Comparison of ENCODE assay signal across 21 cellular contexts in genomic region chr3:14288833-14289451, GRCh38.
DNase-seq lines count a peak whose midpoint lies in the region; ATAC-seq and TF ChIP-seq lines count a peak whose summit lies in the region.
"Had no signal": no experiment of that assay in that cellular context is flagged by ENCODE, and none has a peak within 500 bp of the region (broad histone marks: within the 10 kb centered on the region; RNA-seq: fewer than 3 reads in every experiment).

No MANE protein-coding gene starts in this region.

- no peak overlapping the region for H3K9ac ChIP-seq in mesenchymal stem cell (ENCODE audit: low read length)

- BruUV-seq in A673 (replicated peaks; lab: Mats Ljungman, UMichigan), result no TSS peak

- H4K8ac ChIP-seq in mesenchymal stem cell (ENCODE audit: low read length), result no peak overlapping the region

- no peaks in the 10 kb centered on the region for H3K36me3 Mint-ChIP-seq in activated T-helper 1 cell treated with anti-CD3 and anti-CD28 coated beads, Interleukin-12 subunit alpha, Interleukin-12 subunit beta, Interleukin-2, Interleukin-4 antibody, amounts not matched to agents 30 ng/mL and 10 ng/mL and 1 ng/mL, durations not matched to agents 14 hours and 24 hours and 36 hours (ENCODE audit: low read depth)
- no peaks in the 10 kb centered on the region for H3K36me3 Mint-ChIP-seq in activated CD4-positive, alpha-beta T cell treated with anti-CD3 and anti-CD28 coated beads, Interleukin-2, amount 10 ng/mL, durations not matched to agents 24 days and 14 days (ENCODE audit: low read depth)
- H3K36me3 Mint-ChIP-seq: activated CD8-positive, alpha-beta memory T cell treated with anti-CD3 and anti-CD28 coated beads, Interleukin-2, amount 10 ng/mL, durations not matched to agents 7 days and 5 days; activated naive CD4-positive, alpha-beta T cell treated with anti-CD3 and anti-CD28 coated beads, Interleukin-2, amount 10 ng/mL, durations not matched to agents 7 days and 5 days; naive B cell had no signal

- ATAC-seq in left ventricle myocardium superior, result peak; percentile 25
- ATAC-seq: activated CD8-positive, alpha-beta memory T cell treated with anti-CD3 and anti-CD28 coated beads, Interleukin-2, amount 10 ng/mL, durations not matched to agents 7 days and 5 days had no signal

- H2AK5ac ChIP-seq in mesenchymal stem cell (ENCODE audit: low read length, severe bottlenecking), result peak overlapping the region; percentile 93

- no peaks in the 10 kb centered on the region for H3K79me1 ChIP-seq in mesenchymal stem cell (replicated peaks; ENCODE audit: low read length, poor library complexity, severe bottlenecking)

- H3K4me3 ChIP-seq in right atrium auricular region, result no peak overlapping the region
- H3K4me3 ChIP-seq in WERI-Rb-1 (ENCODE audit: low read depth, low read length), result no peak overlapping the region
- H3K4me3 ChIP-seq in mesenchymal stem cell (ENCODE audit: insufficient read depth in 1 of 2, low read depth in 1 of 2, low read length in 2 of 2), result no peak overlapping the region
- no peak overlapping the region for H3K4me3 ChIP-seq in esophagus squamous epithelium
- H3K4me3 ChIP-seq in A673 (ENCODE audit: low read depth, low read length, poor library complexity, severe bottlenecking), result no peak overlapping the region

- no peak overlapping the region for H3K4ac ChIP-seq in mesenchymal stem cell (ENCODE audit: low read depth in 1 of 2, low read length in 2 of 2)

- WGBS in mesenchymal stem cell, result 60% methylated on average over 3 of the region's 5 CpGs
- 55 to 68% methylated on average over 4 to 5 of the region's 5 CpGs for WGBS in esophagus squamous epithelium, 2 donors

- CTCF ChIA-PET in A673 (lab: Charles Lee), result no interaction called here

- H2BK5ac ChIP-seq in mesenchymal stem cell (ENCODE audit: low read depth, low read length, poor library complexity, severe bottlenecking), result no peak overlapping the region

- TF ChIP-seq CTCF in right atrium auricular region (IDR thresholded peaks at IDR 0.05) (no peak), WERI-Rb-1 (IDR thresholded peaks at IDR 0.05; ENCODE audit: low read depth, low read length) (no peak), esophagus squamous epithelium (IDR thresholded peaks at IDR 0.05) (no peak), A673 (conservative IDR thresholded peaks at IDR 0.05; ENCODE audit: low read depth, low read length) (no peak)

- H3K4me1 Mint-ChIP-seq in activated T-helper 1 cell treated with anti-CD3 and anti-CD28 coated beads, Interleukin-12 subunit alpha, Interleukin-12 subunit beta, Interleukin-2, Interleukin-4 antibody, amounts not matched to agents 30 ng/mL and 10 ng/mL and 1 ng/mL, durations not matched to agents 14 hours and 24 hours and 36 hours (ENCODE audit: low read depth), result no peaks in the 10 kb centered on the region
- H3K4me1 Mint-ChIP-seq in activated CD4-positive, alpha-beta T cell treated with anti-CD3 and anti-CD28 coated beads, Interleukin-2, amount 10 ng/mL, durations not matched to agents 24 days and 14 days, result no peaks in the 10 kb centered on the region
- H3K4me1 Mint-ChIP-seq: activated CD8-positive, alpha-beta memory T cell treated with anti-CD3 and anti-CD28 coated beads, Interleukin-2, amount 10 ng/mL, durations not matched to agents 7 days and 5 days; activated naive CD4-positive, alpha-beta T cell treated with anti-CD3 and anti-CD28 coated beads, Interleukin-2, amount 10 ng/mL, durations not matched to agents 7 days and 5 days; naive B cell had no signal

- no peaks in the 10 kb centered on the region for H3K9me3 Mint-ChIP-seq in activated T-helper 1 cell treated with anti-CD3 and anti-CD28 coated beads, Interleukin-12 subunit alpha, Interleukin-12 subunit beta, Interleukin-2, Interleukin-4 antibody, amounts not matched to agents 30 ng/mL and 10 ng/mL and 1 ng/mL, durations not matched to agents 14 hours and 24 hours and 36 hours
- no peaks in the 10 kb centered on the region for H3K9me3 Mint-ChIP-seq in activated CD4-positive, alpha-beta T cell treated with anti-CD3 and anti-CD28 coated beads, Interleukin-2, amount 10 ng/mL, durations not matched to agents 24 days and 14 days
- H3K9me3 Mint-ChIP-seq: activated naive CD4-positive, alpha-beta T cell treated with anti-CD3 and anti-CD28 coated beads, Interleukin-2, amount 10 ng/mL, durations not matched to agents 7 days and 5 days; naive B cell; T-helper 2 cell treated with Interferon-gamma antibody and Interleukin-4, amounts not matched to agents 5 μg/mL and 100 μg/mL, for 36 hours had no signal

- H3K4me3 Mint-ChIP-seq in activated T-helper 1 cell treated with anti-CD3 and anti-CD28 coated beads, Interleukin-12 subunit alpha, Interleukin-12 subunit beta, Interleukin-2, Interleukin-4 antibody, amounts not matched to agents 30 ng/mL and 10 ng/mL and 1 ng/mL, durations not matched to agents 14 hours and 24 hours and 36 hours, result no peak overlapping the region
- no peak overlapping the region for H3K4me3 Mint-ChIP-seq in activated CD4-positive, alpha-beta T cell treated with anti-CD3 and anti-CD28 coated beads, Interleukin-2, amount 10 ng/mL, durations not matched to agents 24 days and 14 days
- H3K4me3 Mint-ChIP-seq: activated CD8-positive, alpha-beta memory T cell treated with anti-CD3 and anti-CD28 coated beads, Interleukin-2, amount 10 ng/mL, durations not matched to agents 7 days and 5 days; activated naive CD4-positive, alpha-beta T cell treated with anti-CD3 and anti-CD28 coated beads, Interleukin-2, amount 10 ng/mL, durations not matched to agents 7 days and 5 days; naive B cell; T-helper 2 cell treated with Interferon-gamma antibody and Interleukin-4, amounts not matched to agents 5 μg/mL and 100 μg/mL, for 36 hours had no signal

- H3K18ac ChIP-seq in mesenchymal stem cell (ENCODE audit: low read depth in 1 of 2, low read length in 2 of 2), result no peak overlapping the region

- H3K23ac ChIP-seq in mesenchymal stem cell (ENCODE audit: low read length in 2 of 2), result no peak overlapping the region

- no peak overlapping the region for H3K4me2 ChIP-seq in mesenchymal stem cell (ENCODE audit: low read length, poor library complexity, severe bottlenecking)

- no peaks in the 10 kb centered on the region for H3K27me3 ChIP-seq in right atrium auricular region
- H3K27me3 ChIP-seq in WERI-Rb-1 (ENCODE audit: insufficient read depth, low read depth, severe bottlenecking), result no peaks in the 10 kb centered on the region
- peaks cover 0 to 52% of the 10 kb centered on the region in 2 experiments for H3K27me3 ChIP-seq in mesenchymal stem cell (ENCODE audit: control insufficient read depth in 1 of 2, insufficient read depth in 1 of 2, low read length in 2 of 2)
- H3K27me3 ChIP-seq in esophagus squamous epithelium, result peaks cover 0 to 3% (median 0%) of the 10 kb centered on the region in 4 donors
- H3K27me3 ChIP-seq in A673 (replicated peaks; ENCODE audit: insufficient read depth, low read depth, low read length, poor library complexity), result no peaks in the 10 kb centered on the region

- H2BK15ac ChIP-seq in mesenchymal stem cell (ENCODE audit: low read depth, poor library complexity, severe bottlenecking), result no peak overlapping the region

- H3K4me1 ChIP-seq in right atrium auricular region (peaks cover 0 to 17% of the 10 kb centered on the region in 2 donors), mesenchymal stem cell (ENCODE audit: control insufficient read depth, insufficient read depth, low read depth, low read length) (peaks cover 18% of the 10 kb centered on the region), esophagus squamous epithelium (peaks cover 0 to 19% (median 0%) of the 10 kb centered on the region in 3 donors), A673 (ENCODE audit: insufficient read depth, low read length, poor library complexity, severe bottlenecking) (no peaks in the 10 kb centered on the region)

- H3K14ac ChIP-seq in mesenchymal stem cell (ENCODE audit: low read length in 2 of 2), result no peak overlapping the region

- intact Hi-C loops in left ventricle myocardium superior (cut with micrococcal nuclease), result no loop called here
- intact Hi-C loops in activated T-helper 1 cell treated with anti-CD3 and anti-CD28 coated beads, Interleukin-12 subunit alpha, Interleukin-12 subunit beta, Interleukin-2, Interleukin-4 antibody, amounts not matched to agents 30 ng/mL and 10 ng/mL and 1 ng/mL, durations not matched to agents 14 hours and 24 hours and 36 hours (cut with micrococcal nuclease), result no loop called here
- intact Hi-C loops in esophagus squamous epithelium (cut with DNase I), result no loop called here
- intact Hi-C loops in activated CD4-positive, alpha-beta T cell treated with anti-CD3 and anti-CD28 coated beads, Interleukin-2, amount 10 ng/mL, durations not matched to agents 24 days and 14 days (cut with micrococcal nuclease), result no loop called here
- intact Hi-C loops in A673 (cut with micrococcal nuclease; ENCODE audit: unreplicated experiment), result no loop called here

- no peaks in the 10 kb centered on the region for H3K9me3 ChIP-seq in right atrium auricular region
- H3K9me3 ChIP-seq in WERI-Rb-1 (ENCODE audit: severe bottlenecking), result no peaks in the 10 kb centered on the region
- H3K9me3 ChIP-seq in mesenchymal stem cell (ENCODE audit: control insufficient read depth, low read length), result no peaks in the 10 kb centered on the region
- H3K9me3 ChIP-seq in esophagus squamous epithelium, result no peaks in the 10 kb centered on the region
- H3K9me3 ChIP-seq in A673 (ENCODE audit: low read depth, low read length, poor library complexity, severe bottlenecking), result no peaks in the 10 kb centered on the region

- H3K27ac Mint-ChIP-seq in activated T-helper 1 cell treated with anti-CD3 and anti-CD28 coated beads, Interleukin-12 subunit alpha, Interleukin-12 subunit beta, Interleukin-2, Interleukin-4 antibody, amounts not matched to agents 30 ng/mL and 10 ng/mL and 1 ng/mL, durations not matched to agents 14 hours and 24 hours and 36 hours, result no peak overlapping the region
- no peak overlapping the region for H3K27ac Mint-ChIP-seq in activated CD4-positive, alpha-beta T cell treated with anti-CD3 and anti-CD28 coated beads, Interleukin-2, amount 10 ng/mL, durations not matched to agents 24 days and 14 days
- H3K27ac Mint-ChIP-seq: activated CD8-positive, alpha-beta memory T cell treated with anti-CD3 and anti-CD28 coated beads, Interleukin-2, amount 10 ng/mL, durations not matched to agents 7 days and 5 days; activated naive CD4-positive, alpha-beta T cell treated with anti-CD3 and anti-CD28 coated beads, Interleukin-2, amount 10 ng/mL, durations not matched to agents 7 days and 5 days; naive B cell; T-helper 2 cell treated with Interferon-gamma antibody and Interleukin-4, amounts not matched to agents 5 μg/mL and 100 μg/mL, for 36 hours had no signal

- H4K91ac ChIP-seq in mesenchymal stem cell (ENCODE audit: low read length), result no peak overlapping the region

- peak overlapping the region in 1 of 2 experiments; percentile 29 for H2BK12ac ChIP-seq in mesenchymal stem cell (ENCODE audit: low read length in 2 of 2)

- no peak for DNase-seq in left ventricle myocardium superior
- DNase-seq in right atrium auricular region (ENCODE audit: low spot score), result no peak
- no peak for DNase-seq in WERI-Rb-1
- no peak for DNase-seq in mesenchymal stem cell
- DNase-seq in activated T-helper 1 cell treated with anti-CD3 and anti-CD28 coated beads, Interleukin-12 subunit alpha, Interleukin-12 subunit beta, Interleukin-2, Interleukin-4 antibody, amounts not matched to agents 30 ng/mL and 10 ng/mL and 1 ng/mL, durations not matched to agents 14 hours and 24 hours and 36 hours (ENCODE audit: low spot score), result no peak
- no peak for DNase-seq in esophagus squamous epithelium (lab: John Stamatoyannopoulos, UW)
- DNase-seq in activated CD4-positive, alpha-beta T cell treated with anti-CD3 and anti-CD28 coated beads, Interleukin-2, amount 10 ng/mL, durations not matched to agents 24 days and 14 days, result no peak
- DNase-seq in A673 (ENCODE audit: low spot score), result no peak
- DNase-seq: activated CD4-positive, alpha-beta T cell treated with anti-CD3 and anti-CD28 coated beads, Interleukin-2, amount 50 U/mL, for 1 hour; activated CD8-positive, alpha-beta memory T cell treated with anti-CD3 and anti-CD28 coated beads, Interleukin-2, amount 10 ng/mL, durations not matched to agents 7 days and 5 days; activated naive CD4-positive, alpha-beta T cell treated with anti-CD3 and anti-CD28 coated beads, Interleukin-2, amount 10 ng/mL, durations not matched to agents 7 days and 5 days; amygdala; C1 segment of cervical spinal cord; naive B cell; NCI-H2171; NCI-H524 treated with DMSO at 0.1 percent for 48 hours; stimulated activated CD4-positive, alpha-beta T cell treated with anti-CD3 and anti-CD28 coated beads, Interleukin-12 subunit alpha, Interleukin-12 subunit beta, amount 100 ng/mL, for 4 hours; stimulated activated CD4-positive, alpha-beta T cell treated with anti-CD3 and anti-CD28 coated beads, Interleukin-4, amount 100 ng/mL, for 24 hours; stimulated activated naive CD4-positive, alpha-beta T cell had no signal

- no peak overlapping the region for H2AFZ ChIP-seq in mesenchymal stem cell (ENCODE audit: low read depth, low read length)

- TF ChIP-seq POLR2A in esophagus squamous epithelium (IDR thresholded peaks at IDR 0.05), result no peak

- no peak overlapping the region for H2BK120ac ChIP-seq in mesenchymal stem cell (ENCODE audit: low read depth, low read length)

- POLR2A ChIA-PET in A673 (lab: Charles Lee; ENCODE audit: low non-redundant PET), result no interaction called here

- H3K27me3 Mint-ChIP-seq in activated T-helper 1 cell treated with anti-CD3 and anti-CD28 coated beads, Interleukin-12 subunit alpha, Interleukin-12 subunit beta, Interleukin-2, Interleukin-4 antibody, amounts not matched to agents 30 ng/mL and 10 ng/mL and 1 ng/mL, durations not matched to agents 14 hours and 24 hours and 36 hours (ENCODE audit: insufficient read depth), result no peaks in the 10 kb centered on the region
- H3K27me3 Mint-ChIP-seq in activated CD4-positive, alpha-beta T cell treated with anti-CD3 and anti-CD28 coated beads, Interleukin-2, amount 10 ng/mL, durations not matched to agents 24 days and 14 days, result peaks cover 11% of the 10 kb centered on the region

- H3K36me3 ChIP-seq in right atrium auricular region (no peaks in the 10 kb centered on the region), WERI-Rb-1 (no peaks in the 10 kb centered on the region), mesenchymal stem cell (ENCODE audit: control insufficient read depth in 1 of 2, insufficient read depth in 2 of 2, low read depth in 1 of 2, low read length in 2 of 2) (no peaks in the 10 kb centered on the region), esophagus squamous epithelium (no peaks in the 10 kb centered on the region), A673 (ENCODE audit: insufficient read depth, low read length, poor library complexity, severe bottlenecking) (no peaks in the 10 kb centered on the region)

- H3K27ac ChIP-seq in right atrium auricular region (peak overlapping the region in 1 of 2 donors; percentile 37), WERI-Rb-1 (peak overlapping the region; percentile 36; the same call in 1 of the 2 replicates), mesenchymal stem cell (ENCODE audit: low read length, poor library complexity, severe bottlenecking) (peak overlapping the region; percentile 78), esophagus squamous epithelium (no peak overlapping the region), A673 (ENCODE audit: low read depth, low read length, poor library complexity, severe bottlenecking) (no peak overlapping the region)
- H3K27ac ChIP-seq: RWPE1 had no signal

Comparison
In these comparisons a context has a peak if more than half of its experiments do, and no peak if none do; other contexts are left out.
1. H3K27ac ChIP-seq: peak in WERI-Rb-1 (single experiment) and mesenchymal stem cell (single experiment); none in esophagus squamous epithelium (0 of 4) and A673 (single experiment).